ENCODE assay signal across 19 cellular contexts in genomic region chr7:94043299-94043698, GRCh38. TPM values are rescaled to one million over a fixed set of nuclear protein-coding genes. Genes with fewer than 3 reads are reported as not detected.
DNase-seq lines count a peak whose midpoint lies in the region; ATAC-seq, FAIRE-seq and TF ChIP-seq lines count a peak whose summit lies in the region.
"Had no signal": no experiment of that assay in that cellular context is flagged by ENCODE, and none has a peak within 500 bp of the region (broad histone marks: within the 10 kb centered on the region; RNA-seq: fewer than 3 reads in every experiment).

No MANE protein-coding gene starts in this region.

- H4K20me1 ChIP-seq in endothelial cell of umbilical vein (replicated peaks; ENCODE audit: control insufficient read depth, extremely low read depth, insufficient read depth, low read length) (no peaks in the 10 kb centered on the region), osteoblast (ENCODE audit: insufficient read depth, low read length) (no peaks in the 10 kb centered on the region)

- H3K9me1 ChIP-seq in endothelial cell of umbilical vein (replicated peaks; ENCODE audit: control insufficient read depth, extremely low read depth, insufficient read depth, low read length) = no peaks in the 10 kb centered on the region

- no peak for TF ChIP-seq CTCF in endothelial cell of umbilical vein (IDR thresholded peaks at IDR 0.05; ENCODE audit: extremely low read depth in 1 of 2, insufficient read depth in 1 of 2, low read depth in 1 of 2, low read length in 2 of 2)
- no peak for TF ChIP-seq CTCF in osteoblast (IDR thresholded peaks at IDR 0.05; ENCODE audit: extremely low read depth, low read depth, low read length)

- no peak overlapping the region for H2AFZ ChIP-seq in endothelial cell of umbilical vein (ENCODE audit: low read depth, low read length)
- H2AFZ ChIP-seq in osteoblast (ENCODE audit: low read length) = no peak overlapping the region

- DNase-seq in GM04503 (ENCODE audit: low read depth) (peak; percentile 54), NCI-H226 (peak; percentile 58), endothelial cell of umbilical vein (ENCODE audit: low read depth, low spot score) (no peak), osteoblast (ENCODE audit: insufficient read length, low spot score, missing footprints) (peak; percentile 43), activated T-cell treated with anti-CD3 and anti-CD28 coated beads for 4 hours (no peak), NCI-H345 treated with DMSO at 0.1 percent for 48 hours (lab: John Stamatoyannopoulos, UW; ENCODE audit: unreplicated experiment) (no peak)
- no peak for DNase-seq in activated T-cell treated with anti-CD3 and anti-CD28 coated beads, Interleukin-2, amount 50 U/mL, for 72 hours
- DNase-seq: activated CD4-positive, CD25-positive, alpha-beta regulatory T cell treated with anti-CD3 and anti-CD28 coated beads, Interleukin-2, amount 50 U/mL, for 72 hours; activated CD8-positive, alpha-beta memory T cell treated with anti-CD3 and anti-CD28 coated beads, Interleukin-2, amount 50 U/mL, for 4 hours; activated naive CD4-positive, alpha-beta T cell treated with anti-CD3 and anti-CD28 coated beads, Interleukin-2, amount 50 U/mL, for 16 hours; CD4-positive, CD25-positive, alpha-beta regulatory T cell; lower lobe of right lung; NCI-H146; NCI-H510A; RPMI8226 had no signal

- no peaks in the 10 kb centered on the region for H3K9me3 Mint-ChIP-seq in activated T-cell treated with anti-CD3 and anti-CD28 coated beads, Interleukin-2, amount 50 U/mL, for 72 hours
- H3K9me3 Mint-ChIP-seq: CD4-positive, CD25-positive, alpha-beta regulatory T cell; central memory CD8-positive, alpha-beta T cell; natural killer cell treated with Interleukin-12 subunit alpha and Interleukin-12 subunit beta and Interleukin-15 and Interleukin-18, amount 100 ng/mL, for 72 hours; T-helper 1 cell treated with Interleukin-12 subunit alpha and Interleukin-12 subunit beta and Interleukin-4 antibody, amounts not matched to agents 30 μg/mL and 1 μg/mL, for 36 hours had no signal

- H3K4me3 Mint-ChIP-seq in activated T-cell treated with anti-CD3 and anti-CD28 coated beads, Interleukin-2, amount 50 U/mL, for 72 hours = no peak overlapping the region
- H3K4me3 Mint-ChIP-seq: CD4-positive, CD25-positive, alpha-beta regulatory T cell; central memory CD8-positive, alpha-beta T cell; natural killer cell treated with Interleukin-12 subunit alpha and Interleukin-12 subunit beta and Interleukin-15 and Interleukin-18, amount 100 ng/mL, for 72 hours; T-helper 1 cell treated with Interleukin-12 subunit alpha and Interleukin-12 subunit beta and Interleukin-4 antibody, amounts not matched to agents 30 μg/mL and 1 μg/mL, for 36 hours had no signal

- H3K27me3 ChIP-seq in endothelial cell of umbilical vein (ENCODE audit: control insufficient read depth in 2 of 2, insufficient read depth in 2 of 2, low read length in 2 of 2) = peaks cover 27 to 40% of the 10 kb centered on the region in 2 experiments
- H3K27me3 ChIP-seq in osteoblast (ENCODE audit: insufficient read depth, low read length) = peaks cover 20% of the 10 kb centered on the region

- FAIRE-seq in endothelial cell of umbilical vein (lab: Jason Lieb, UNC) = peak; percentile 74

- no TSS peak for BruUV-seq in endothelial cell of umbilical vein (replicated peaks; lab: Mats Ljungman, UMichigan)

- no peak for TF ChIP-seq POLR2A in endothelial cell of umbilical vein (IDR thresholded peaks at IDR 0.05; ENCODE audit: low read depth, low read length)

- intact Hi-C loops in endothelial cell of umbilical vein (cut with micrococcal nuclease) = no loop called here

- no peak for ATAC-seq in activated T-cell treated with anti-CD3 and anti-CD28 coated beads, Interleukin-2, amount 50 U/mL, for 72 hours (replicated peaks in 1 of 2)
- no peak for ATAC-seq in HG02763 (IDR thresholded peaks at IDR 0.05; ENCODE audit: unreplicated experiment)
- ATAC-seq: lower lobe of right lung; natural killer cell treated with Interleukin-12 subunit alpha and Interleukin-12 subunit beta and Interleukin-15 and Interleukin-18, amount 100 ng/mL, for 72 hours had no signal

- H3K9me3 ChIP-seq in endothelial cell of umbilical vein (replicated peaks; ENCODE audit: control insufficient read depth, insufficient read depth, low read length) (no peaks in the 10 kb centered on the region), osteoblast (ENCODE audit: low read depth, low read length) (no peaks in the 10 kb centered on the region)
- H3K9me3 ChIP-seq: lower lobe of right lung had no signal

- H3K4me2 ChIP-seq in endothelial cell of umbilical vein (ENCODE audit: insufficient read depth, low read length) = no peak overlapping the region
- peak overlapping the region; percentile 14 for H3K4me2 ChIP-seq in osteoblast (ENCODE audit: insufficient read depth, low read length)

- H3K79me2 ChIP-seq in endothelial cell of umbilical vein (ENCODE audit: control insufficient read depth, insufficient read depth, low read length) = no peaks in the 10 kb centered on the region
- H3K79me2 ChIP-seq in osteoblast (ENCODE audit: insufficient read depth, low read length) = no peaks in the 10 kb centered on the region

- H3K27ac Mint-ChIP-seq in activated T-cell treated with anti-CD3 and anti-CD28 coated beads, Interleukin-2, amount 50 U/mL, for 72 hours = no peak overlapping the region
- H3K27ac Mint-ChIP-seq: CD4-positive, CD25-positive, alpha-beta regulatory T cell; natural killer cell treated with Interleukin-12 subunit alpha and Interleukin-12 subunit beta and Interleukin-15 and Interleukin-18, amount 100 ng/mL, for 72 hours; T-helper 1 cell treated with Interleukin-12 subunit alpha and Interleukin-12 subunit beta and Interleukin-4 antibody, amounts not matched to agents 30 μg/mL and 1 μg/mL, for 36 hours had no signal

- H3K4me1 Mint-ChIP-seq in activated T-cell treated with anti-CD3 and anti-CD28 coated beads, Interleukin-2, amount 50 U/mL, for 72 hours (ENCODE audit: low read depth) = no peaks in the 10 kb centered on the region
- H3K4me1 Mint-ChIP-seq: CD4-positive, CD25-positive, alpha-beta regulatory T cell; central memory CD8-positive, alpha-beta T cell had no signal

- POLR2A ChIA-PET in endothelial cell of umbilical vein (lab: Charles Lee) = no interaction called here

- H3K36me3 ChIP-seq in endothelial cell of umbilical vein (ENCODE audit: control insufficient read depth in 2 of 2, extremely low read depth in 1 of 2, insufficient read depth in 2 of 2, low read length in 2 of 2) (no peaks in the 10 kb centered on the region), osteoblast (ENCODE audit: insufficient read depth, low read length) (no peaks in the 10 kb centered on the region)
- H3K36me3 ChIP-seq: lower lobe of right lung had no signal

- no peak overlapping the region for H3K9ac ChIP-seq in endothelial cell of umbilical vein (replicated peaks; ENCODE audit: extremely low read depth, insufficient read depth, low read length)

- peaks cover 34% of the 10 kb centered on the region for H3K27me3 Mint-ChIP-seq in activated T-cell treated with anti-CD3 and anti-CD28 coated beads, Interleukin-2, amount 50 U/mL, for 72 hours (ENCODE audit: low read depth)

- no peak overlapping the region for H3K27ac ChIP-seq in endothelial cell of umbilical vein (ENCODE audit: insufficient read depth, low read depth, low read length)
- peak overlapping the region; percentile 26 for H3K27ac ChIP-seq in osteoblast (ENCODE audit: low read depth, low read length)
- H3K27ac ChIP-seq: lower lobe of right lung had no signal

- no peak overlapping the region for H3K4me3 ChIP-seq in endothelial cell of umbilical vein (replicated peaks in 1 of 3; ENCODE audit: insufficient read depth in 1 of 3, low read depth in 1 of 3, low read length in 3 of 3)
- no peak overlapping the region for H3K4me3 ChIP-seq in osteoblast (ENCODE audit: insufficient read depth, low read length)
- H3K4me3 ChIP-seq: lower lobe of right lung had no signal

- no peaks in the 10 kb centered on the region for H3K36me3 Mint-ChIP-seq in activated T-cell treated with anti-CD3 and anti-CD28 coated beads, Interleukin-2, amount 50 U/mL, for 72 hours (ENCODE audit: insufficient read depth in 2 of 2)
- H3K36me3 Mint-ChIP-seq: CD4-positive, CD25-positive, alpha-beta regulatory T cell had no signal

- dilution Hi-C loops in endothelial cell of umbilical vein (cut with MboI; ENCODE audit: extremely low pct_ligation_motif_present, low sequenced_read_pairs) = no loop called here

- peaks cover 22% of the 10 kb centered on the region for H3K4me1 ChIP-seq in endothelial cell of umbilical vein (ENCODE audit: control insufficient read depth, extremely low read depth, insufficient read depth, low read length)
- peaks cover 23% of the 10 kb centered on the region for H3K4me1 ChIP-seq in osteoblast (ENCODE audit: insufficient read depth, low read length)
- H3K4me1 ChIP-seq: lower lobe of right lung had no signal

- CTCF ChIA-PET in endothelial cell of umbilical vein (lab: Charles Lee) = no interaction called here

TF ChIP-seq in endothelial cell of umbilical vein, 7 proteins besides CTCF, POLR2A, EP300 and RAD21:
- no peak for TF ChIP-seq GATA2 (IDR thresholded peaks at IDR 0.05; ENCODE audit: insufficient read depth, insufficient read length, low read depth, low read length)
- TF ChIP-seq FOS (IDR thresholded peaks at IDR 0.05; ENCODE audit: borderline replicate concordance, insufficient read depth, low read length) = peak; percentile 52

RNA-seq across cellular contexts. Expression of gene BET1, which starts 39.1 kb away (rescaled TPM):
- total RNA-seq in endothelial cell of umbilical vein (23.9 and 28.4 TPM in 2 replicates), osteoblast (20.6 and 22.4 TPM in 2 replicates)
- 14.8 and 21.9 TPM in 2 replicates for polyA plus RNA-seq in endothelial cell of umbilical vein
- polyA plus RNA-seq in endothelial cell of umbilical vein (2011; cell fraction: cytosol; rRNA removed) = 22.8 and 23.2 TPM in 2 replicates
- polyA plus RNA-seq in endothelial cell of umbilical vein (2011; cell fraction: nucleus; rRNA removed) = 18.6 and 18.9 TPM in 2 replicates
- polyA plus RNA-seq in endothelial cell of umbilical vein (2012) = 22.0 and 25.9 TPM in 2 replicates
- 12.4 and 13.1 TPM in 2 replicates for polyA minus RNA-seq in endothelial cell of umbilical vein
- 9.6 TPM for polyA minus RNA-seq in endothelial cell of umbilical vein (2011; cell fraction: cytosol; rRNA and poly(A)+ RNA removed)
- 15.3 and 21.1 TPM in 2 replicates for polyA minus RNA-seq in endothelial cell of umbilical vein (2011; cell fraction: nucleus; rRNA and poly(A)+ RNA removed)
- 10 to 100 TPM; 21.1 to 23.8 TPM for total RNA-seq in activated T-cell treated with anti-CD3 and anti-CD28 coated beads, Interleukin-2, amount 50 U/mL, for 72 hours

Comparison
In these comparisons a context has a peak if more than half of its experiments do, and no peak if none do; other contexts are left out.
1. DNase-seq: peak in GM04503 (single experiment), NCI-H226 (single experiment) and osteoblast (single experiment); none in endothelial cell of umbilical vein (single experiment), activated T-cell treated with anti-CD3 and anti-CD28 coated beads, Interleukin-2, amount 50 U/mL, for 72 hours (0 of 2), activated T-cell treated with anti-CD3 and anti-CD28 coated beads for 4 hours (single experiment) and NCI-H345 treated with DMSO at 0.1 percent for 48 hours (single experiment).